In genomic region chr16:14486520-14487303, GRCh38 we compare ENCODE assay signal across 8 cellular contexts.
DNase-seq lines count a peak whose midpoint lies in the region; ATAC-seq and TF ChIP-seq lines count a peak whose summit lies in the region.

No MANE protein-coding gene starts in this region.

- peaks cover 3% of the 10 kb centered on the region for H3K36me3 ChIP-seq in MG63
- no peaks in the 10 kb centered on the region for H3K36me3 ChIP-seq in prostate gland

- H3K27me3 ChIP-seq in MG63 (no peaks in the 10 kb centered on the region), prostate gland (replicated peaks; ENCODE audit: insufficient read depth) (no peaks in the 10 kb centered on the region)

- H3K9me3 ChIP-seq in MG63 (no peaks in the 10 kb centered on the region), prostate gland (no peaks in the 10 kb centered on the region)

- H3K4me3 ChIP-seq in MG63 (peak overlapping the region; percentile 25), prostate gland (no peak overlapping the region)

- no peaks in the 10 kb centered on the region for H3K4me1 ChIP-seq in prostate gland (replicated peaks)

- 8% methylated on average over 20 of the region's 20 CpGs for WGBS in prostate gland

- H3K27ac ChIP-seq in angular gyrus (ENCODE audit: low read depth, low read length) (peak overlapping the region; percentile 56), prostate gland (peak overlapping the region; percentile 33 to 35)

- ATAC-seq in GM19328 (IDR thresholded peaks at IDR 0.05; ENCODE audit: unreplicated experiment), result no peak

- intact Hi-C loops in cardiac septum (cut with DNase I), result loop anchor here (2.0 to 5.0 kb wide), 3 partner anchors 14 to 184 kb away; no protein-coding TSS in a partner anchor
- intact Hi-C loops in prostate gland (cut with DNase I), result loop anchor here (2.0 kb wide), 1 partner anchor 14 kb away; no protein-coding TSS in a partner anchor

- no peak for TF ChIP-seq POLR2A in prostate gland (IDR thresholded peaks at IDR 0.05)

- peak; percentile 89 for DNase-seq in Ammon's horn (ENCODE audit: low spot score)
- DNase-seq in MG63, result peak; percentile 91
- peak; percentile 86 for DNase-seq in cardiac septum (ENCODE audit: low spot score)
- DNase-seq in prostate gland (ENCODE audit: low spot score), result peak; percentile 85
- no peak for DNase-seq in stimulated activated CD4-positive, alpha-beta T cell treated with anti-CD3 and anti-CD28 coated beads, Interleukin-4, amount 100 ng/mL, for 4 hours
- no peak for DNase-seq in germinal center (ENCODE audit: low spot score)

- TF ChIP-seq CTCF in prostate gland (IDR thresholded peaks at IDR 0.05), result peak in 1 of 4 experiments; percentile 9

Comparison
In these comparisons a context has a peak if more than half of its experiments do, and no peak if none do; other contexts are left out.
1. DNase-seq: peak in Ammon's horn (single experiment), MG63 (single experiment), cardiac septum (single experiment) and prostate gland (single experiment); none in stimulated activated CD4-positive, alpha-beta T cell treated with anti-CD3 and anti-CD28 coated beads, Interleukin-4, amount 100 ng/mL, for 4 hours (0 of 2) and germinal center (single experiment).